Comparison of ENCODE assay signal across 14 cellular contexts in genomic region chr11:76257040-76257730, GRCh38. TPM values are rescaled to one million over a fixed set of nuclear protein-coding genes. Genes with fewer than 3 reads are reported as not detected.
DNase-seq lines count a peak whose midpoint lies in the region; ATAC-seq and TF ChIP-seq lines count a peak whose summit lies in the region.
"Had no signal": no experiment of that assay in that cellular context is flagged by ENCODE, and none has a peak within 500 bp of the region (broad histone marks: within the 10 kb centered on the region; RNA-seq: fewer than 3 reads in every experiment).

No MANE protein-coding gene starts in this region.

- H2BK15ac ChIP-seq in neuronal stem cell (ENCODE audit: low read length), result no peak overlapping the region

- no peak overlapping the region for H2AK5ac ChIP-seq in neuronal stem cell (ENCODE audit: low read depth, low read length)

- no peak overlapping the region for H3K4ac ChIP-seq in neuronal stem cell (ENCODE audit: low read length)

- CTCF ChIA-PET in Caco-2 (lab: Charles Lee), result no interaction called here
- CTCF ChIA-PET in activated naive CD4-positive, alpha-beta T cell treated with anti-CD3 and anti-CD28 coated beads, Interleukin-2, amount 10 ng/mL, durations not matched to agents 7 days and 5 days (lab: Charles Lee), result no interaction called here
- CTCF ChIA-PET in CD8-positive, alpha-beta T cell (lab: Charles Lee), result interaction anchor here (1.1 kb wide), 1 partner anchor 50 kb away, joined by 4 read pairs; no protein-coding TSS in a partner anchor

- H2AFZ ChIP-seq in neuronal stem cell (ENCODE audit: low read length), result peak overlapping the region; percentile 2

- peak overlapping the region; percentile 21 for H3K18ac ChIP-seq in neuronal stem cell (ENCODE audit: low read length)

- no peak overlapping the region for H4K8ac ChIP-seq in neuronal stem cell (ENCODE audit: low read depth, low read length)

- no peaks in the 10 kb centered on the region for H3K36me3 ChIP-seq in Caco-2 (ENCODE audit: control insufficient read depth, insufficient read depth, low read length)
- H3K36me3 ChIP-seq in neuronal stem cell (replicated peaks in 1 of 2; ENCODE audit: control insufficient read depth in 2 of 2, insufficient read depth in 2 of 2, low read length in 2 of 2), result no peaks in the 10 kb centered on the region
- no peaks in the 10 kb centered on the region for H3K36me3 ChIP-seq in CD8-positive, alpha-beta T cell (ENCODE audit: insufficient read depth, low read length)

- H3K4me1 ChIP-seq in Caco-2 (no peaks in the 10 kb centered on the region), neuronal stem cell (ENCODE audit: control insufficient read depth in 2 of 2, insufficient read depth in 1 of 2, low read depth in 1 of 2, low read length in 2 of 2) (peaks cover 0 to 6% of the 10 kb centered on the region in 2 donors)
- H3K4me1 ChIP-seq in CD8-positive, alpha-beta T cell (ENCODE audit: insufficient read depth, low read length), result no peaks in the 10 kb centered on the region

- no peak overlapping the region for H3K9ac ChIP-seq in neuronal stem cell (ENCODE audit: low read depth, low read length, poor library complexity)

- no peaks in the 10 kb centered on the region for H3K79me1 ChIP-seq in neuronal stem cell (ENCODE audit: low read depth, low read length)

- TF ChIP-seq CTCF in Caco-2 (IDR thresholded peaks at IDR 0.05; ENCODE audit: insufficient read depth in 1 of 2, low read depth in 1 of 2, low read length in 1 of 2, severe bottlenecking in 1 of 2, unreplicated experiment in 1 of 2), result no peak
- TF ChIP-seq CTCF in epithelial cell of esophagus (IDR thresholded peaks at IDR 0.05; ENCODE audit: insufficient read depth, low read depth, low read length, missing control alignments), result no peak
- TF ChIP-seq CTCF in CD8-positive, alpha-beta T cell (IDR thresholded peaks at IDR 0.05), result no peak

- BruUV-seq in Caco-2 (replicated peaks; lab: Mats Ljungman, UMichigan), result no TSS peak

- no CpG with 5 or more reads among the region's 15 CpGs for WGBS in neuronal stem cell (ENCODE audit: extremely low coverage in 2 of 2, insufficient read length in 2 of 2, insufficient replicate concordance in 1 of 2), 2 donors

- intact Hi-C loops in Caco-2 (cut with micrococcal nuclease; ENCODE audit: unreplicated experiment), result no loop called here
- intact Hi-C loops in CD8-positive, alpha-beta T cell (cut with DNase I, micrococcal nuclease), result no loop called here

- no peak overlapping the region for H4K91ac ChIP-seq in neuronal stem cell (ENCODE audit: low read depth, low read length, poor library complexity)

- H3K27ac ChIP-seq in neuronal stem cell (replicated peaks; ENCODE audit: low read length), result no peak overlapping the region
- no peak overlapping the region for H3K27ac ChIP-seq in CD8-positive, alpha-beta T cell (ENCODE audit: low read depth, low read length)

- H2BK5ac ChIP-seq in neuronal stem cell (ENCODE audit: low read length), result no peak overlapping the region

- no peaks in the 10 kb centered on the region for H3K27me3 Mint-ChIP-seq in Caco-2 (ENCODE audit: insufficient read depth, unreplicated experiment)
- H3K27me3 Mint-ChIP-seq in activated naive CD4-positive, alpha-beta T cell treated with anti-CD3 and anti-CD28 coated beads, Interleukin-2, amount 10 ng/mL, durations not matched to agents 7 days and 5 days, result peaks cover 51% of the 10 kb centered on the region
- H3K27me3 Mint-ChIP-seq in CD8-positive, alpha-beta T cell (ENCODE audit: low read depth), result no peaks in the 10 kb centered on the region
- H3K27me3 Mint-ChIP-seq: CD4-positive, alpha-beta T cell had no signal

- POLR2A ChIA-PET in Caco-2 (lab: Charles Lee), result no interaction called here
- POLR2A ChIA-PET in CD8-positive, alpha-beta T cell (lab: Charles Lee), result no interaction called here

- H3K23ac ChIP-seq in neuronal stem cell (ENCODE audit: low read depth, low read length, poor library complexity), result no peak overlapping the region

- H3K9me3 ChIP-seq in Caco-2 (peaks cover 2% of the 10 kb centered on the region; the same call in 1 of the 2 replicates), neuronal stem cell (replicated peaks in 1 of 2; ENCODE audit: control insufficient read depth in 2 of 2, insufficient read depth in 1 of 2, low read depth in 1 of 2, low read length in 2 of 2) (no peaks in the 10 kb centered on the region)
- no peaks in the 10 kb centered on the region for H3K9me3 ChIP-seq in CD8-positive, alpha-beta T cell (ENCODE audit: low read length)

- H3K4me2 ChIP-seq in neuronal stem cell (ENCODE audit: insufficient read depth, low read length, poor library complexity, severe bottlenecking), result no peak overlapping the region

- H3K14ac ChIP-seq in neuronal stem cell (ENCODE audit: low read length), result no peak overlapping the region

- H3K27ac Mint-ChIP-seq in Caco-2 (ENCODE audit: unreplicated experiment), result no peak overlapping the region
- no peak overlapping the region for H3K27ac Mint-ChIP-seq in activated naive CD4-positive, alpha-beta T cell treated with anti-CD3 and anti-CD28 coated beads, Interleukin-2, amount 10 ng/mL, durations not matched to agents 7 days and 5 days
- no peak overlapping the region for H3K27ac Mint-ChIP-seq in CD8-positive, alpha-beta T cell
- H3K27ac Mint-ChIP-seq: CD4-positive, alpha-beta T cell had no signal

- no peak for TF ChIP-seq POLR2A in GM18505 (IDR thresholded peaks at IDR 0.05; ENCODE audit: borderline replicate concordance, extremely low read depth, insufficient read depth, insufficient read length)

- H3K4me3 ChIP-seq in Caco-2 (ENCODE audit: low read depth, low read length) (no peak overlapping the region), epithelial cell of esophagus (ENCODE audit: low read length) (no peak overlapping the region), neuronal stem cell (ENCODE audit: low read length in 2 of 2) (no peak overlapping the region)
- H3K4me3 ChIP-seq in CD8-positive, alpha-beta T cell (ENCODE audit: low read depth, low read length), result no peak overlapping the region

- no peaks in the 10 kb centered on the region for H3K36me3 Mint-ChIP-seq in Caco-2 (ENCODE audit: insufficient read depth, unreplicated experiment)
- no peaks in the 10 kb centered on the region for H3K36me3 Mint-ChIP-seq in activated naive CD4-positive, alpha-beta T cell treated with anti-CD3 and anti-CD28 coated beads, Interleukin-2, amount 10 ng/mL, durations not matched to agents 7 days and 5 days
- H3K36me3 Mint-ChIP-seq in CD8-positive, alpha-beta T cell, result no peaks in the 10 kb centered on the region

- no peak overlapping the region for H2BK120ac ChIP-seq in neuronal stem cell (ENCODE audit: low read depth, low read length)

- no peaks in the 10 kb centered on the region for H3K27me3 ChIP-seq in Caco-2 (replicated peaks; ENCODE audit: control insufficient read depth, insufficient read depth, low read length)
- peaks cover 0 to 60% (median 0%) of the 10 kb centered on the region in 3 experiments for H3K27me3 ChIP-seq in neuronal stem cell (ENCODE audit: control insufficient read depth in 3 of 3, insufficient read depth in 3 of 3, low read depth in 1 of 3, low read length in 3 of 3)
- H3K27me3 ChIP-seq in CD8-positive, alpha-beta T cell (ENCODE audit: insufficient read depth, low read length), result no peaks in the 10 kb centered on the region

- no peak overlapping the region for H3K4me3 Mint-ChIP-seq in Caco-2 (ENCODE audit: unreplicated experiment)
- H3K4me3 Mint-ChIP-seq in activated naive CD4-positive, alpha-beta T cell treated with anti-CD3 and anti-CD28 coated beads, Interleukin-2, amount 10 ng/mL, durations not matched to agents 7 days and 5 days, result no peak overlapping the region
- H3K4me3 Mint-ChIP-seq in CD8-positive, alpha-beta T cell, result no peak overlapping the region
- H3K4me3 Mint-ChIP-seq: CD4-positive, alpha-beta T cell had no signal

- DNase-seq in Caco-2, result peak; percentile 33 to 65
- peak; percentile 33 for DNase-seq in NCI-H2107 treated with DMSO at 0.1 percent for 48 hours (lab: John Stamatoyannopoulos, UW; ENCODE audit: unreplicated experiment)
- peak; percentile 21 for DNase-seq in epithelial cell of esophagus (ENCODE audit: low read depth)
- no peak for DNase-seq in neuronal stem cell (ENCODE audit: low spot score)
- DNase-seq in activated naive CD4-positive, alpha-beta T cell treated with anti-CD3 and anti-CD28 coated beads, Interleukin-2, amount 10 ng/mL, durations not matched to agents 7 days and 5 days, result no peak
- no peak for DNase-seq in CD8-positive, alpha-beta T cell
- no peak for DNase-seq in activated CD8-positive, alpha-beta memory T cell treated with anti-CD3 and anti-CD28 coated beads, Interleukin-2, amount 50 U/mL, for 4 hours
- DNase-seq: AML-193; CD4-positive, alpha-beta T cell; DMS 273 treated with DMSO at 0.1 percent for 48 hours; HCEC 1CT; NCI-H1092; SIG-M5 had no signal

- no peak overlapping the region for H2BK12ac ChIP-seq in neuronal stem cell (ENCODE audit: low read length)

- H3K4me1 Mint-ChIP-seq in Caco-2 (ENCODE audit: low read depth, unreplicated experiment), result no peaks in the 10 kb centered on the region
- H3K4me1 Mint-ChIP-seq in activated naive CD4-positive, alpha-beta T cell treated with anti-CD3 and anti-CD28 coated beads, Interleukin-2, amount 10 ng/mL, durations not matched to agents 7 days and 5 days, result no peaks in the 10 kb centered on the region
- no peaks in the 10 kb centered on the region for H3K4me1 Mint-ChIP-seq in CD8-positive, alpha-beta T cell (ENCODE audit: low read depth)

- no peaks in the 10 kb centered on the region for H3K9me3 Mint-ChIP-seq in Caco-2 (ENCODE audit: unreplicated experiment)
- no peaks in the 10 kb centered on the region for H3K9me3 Mint-ChIP-seq in activated naive CD4-positive, alpha-beta T cell treated with anti-CD3 and anti-CD28 coated beads, Interleukin-2, amount 10 ng/mL, durations not matched to agents 7 days and 5 days
- H3K9me3 Mint-ChIP-seq in CD8-positive, alpha-beta T cell, result no peaks in the 10 kb centered on the region
- H3K9me3 Mint-ChIP-seq: CD4-positive, alpha-beta T cell had no signal

- no peak for ATAC-seq in CD8-positive, alpha-beta T cell
- ATAC-seq in GM18505 (IDR thresholded peaks at IDR 0.05; ENCODE audit: unreplicated experiment), result no peak

RNA-seq across cellular contexts. Expression of gene WNT11, which starts 50.9 kb away (rescaled TPM):
- 22.6 and 29.0 TPM in 2 replicates for total RNA-seq in Caco-2 (2022)
- 0.15 TPM for polyA plus RNA-seq in neuronal stem cell (2013, experiment 1 of 2)
- polyA plus RNA-seq in neuronal stem cell (2013, experiment 2 of 2), result 0.12 TPM
- 10 to 100 TPM; 10.8 to 12.3 TPM for total RNA-seq in CD8-positive, alpha-beta T cell

Comparison
In these comparisons a context has a peak if more than half of its experiments do, and no peak if none do; other contexts are left out.
1. DNase-seq: peak in Caco-2 (2 of 2), NCI-H2107 treated with DMSO at 0.1 percent for 48 hours (single experiment) and epithelial cell of esophagus (single experiment); none in neuronal stem cell (single experiment), activated naive CD4-positive, alpha-beta T cell treated with anti-CD3 and anti-CD28 coated beads, Interleukin-2, amount 10 ng/mL, durations not matched to agents 7 days and 5 days (single experiment), CD8-positive, alpha-beta T cell (0 of 7) and activated CD8-positive, alpha-beta memory T cell treated with anti-CD3 and anti-CD28 coated beads, Interleukin-2, amount 50 U/mL, for 4 hours (single experiment).